Comparison of ENCODE assay signal across 1 cellular context in the genomic region with DNA sequence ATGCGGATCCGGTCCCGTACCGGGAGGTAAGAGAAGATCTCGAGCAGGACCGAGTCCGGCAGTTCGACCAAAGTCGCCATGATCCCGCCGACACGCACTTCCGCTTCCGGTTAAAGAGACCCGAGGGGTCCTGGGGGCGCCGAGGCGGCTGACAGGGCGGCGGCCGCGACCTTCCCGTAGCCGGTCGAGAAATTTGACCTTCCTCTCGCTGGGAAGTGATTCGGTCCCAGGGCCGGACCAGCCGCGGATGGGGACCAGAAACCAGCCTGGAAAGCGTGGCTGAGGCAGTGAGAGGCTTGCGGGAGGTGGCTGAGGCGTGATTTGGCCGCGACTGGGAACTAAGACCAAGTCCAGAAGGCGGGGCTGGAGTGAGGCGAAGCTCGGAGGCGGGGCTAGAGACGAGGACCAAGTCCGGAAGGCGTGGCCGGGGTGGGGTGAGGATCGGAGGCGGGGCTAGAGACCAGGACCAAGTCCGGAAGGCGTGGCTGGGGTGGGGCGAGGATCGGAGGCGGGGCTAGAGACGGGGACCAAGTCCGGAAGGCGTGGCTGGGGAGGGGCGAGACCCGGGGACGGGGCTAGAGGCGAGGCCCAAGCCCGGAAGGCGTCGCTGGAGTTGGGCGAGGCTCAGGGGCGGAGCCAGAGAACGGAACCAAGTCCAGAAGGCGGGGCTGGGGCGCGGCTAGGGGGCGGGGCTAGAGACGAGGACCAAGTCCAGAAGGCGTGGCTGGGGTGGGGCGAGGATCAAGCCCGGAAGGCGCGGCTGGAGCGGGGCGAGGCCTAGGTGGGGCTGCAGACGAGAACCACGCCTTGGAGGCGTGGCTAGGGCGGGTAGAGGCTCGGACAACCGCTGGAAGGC.
A peak's percentile ranks its signal among the peaks of the same experiment; 100 is the strongest.
TF ChIP-seq lines count a peak whose summit lies in the region.

TSS of gene FBXL12 (minus strand) at position 346 of the 856 bp plus-strand sequence. CDS start at position 80, 266 bp downstream.

TF ChIP-seq in HepG2, 621 proteins besides CTCF, POLR2A, EP300 and RAD21 (continued from another document and continues in another):
- TF ChIP-seq ZNF251 (CRISPR knock-in tag; IDR thresholded peaks at IDR 0.05), result no peak
- TF ChIP-seq KLF11 (CRISPR knock-in tag; IDR thresholded peaks at IDR 0.05), result no peak
- no peak for TF ChIP-seq SRSF4 (IDR thresholded peaks at IDR 0.05; ENCODE audit: low read depth, low read length, poor library complexity, severe bottlenecking)
- no peak for TF ChIP-seq ZNF337 (CRISPR knock-in tag; IDR thresholded peaks at IDR 0.05; ENCODE audit: borderline replicate concordance, low read depth)
- TF ChIP-seq SYNCRIP (IDR thresholded peaks at IDR 0.05; ENCODE audit: insufficient read depth, low read depth, low read length), result no peak
- TF ChIP-seq, protein P1, sequence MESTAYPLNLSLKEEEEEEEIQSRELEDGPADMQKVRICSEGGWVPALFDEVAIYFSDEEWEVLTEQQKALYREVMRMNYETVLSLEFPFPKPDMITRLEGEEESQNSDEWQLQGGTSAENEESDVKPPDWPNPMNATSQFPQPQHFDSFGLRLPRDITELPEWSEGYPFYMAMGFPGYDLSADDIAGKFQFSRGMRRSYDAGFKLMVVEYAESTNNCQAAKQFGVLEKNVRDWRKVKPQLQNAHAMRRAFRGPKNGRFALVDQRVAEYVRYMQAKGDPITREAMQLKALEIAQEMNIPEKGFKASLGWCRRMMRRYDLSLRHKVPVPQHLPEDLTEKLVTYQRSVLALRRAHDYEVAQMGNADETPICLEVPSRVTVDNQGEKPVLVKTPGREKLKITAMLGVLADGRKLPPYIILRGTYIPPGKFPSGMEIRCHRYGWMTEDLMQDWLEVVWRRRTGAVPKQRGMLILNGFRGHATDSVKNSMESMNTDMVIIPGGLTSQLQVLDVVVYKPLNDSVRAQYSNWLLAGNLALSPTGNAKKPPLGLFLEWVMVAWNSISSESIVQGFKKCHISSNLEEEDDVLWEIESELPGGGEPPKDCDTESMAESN (CRISPR knock-in tag; conservative IDR thresholded peaks at IDR 0.05), result peak; percentile 63; the same call in 1 of the 2 replicates
- TF ChIP-seq PREB (CRISPR knock-in tag; IDR thresholded peaks at IDR 0.05), result no peak
- no peak for TF ChIP-seq NFYB (CRISPR knock-in tag; IDR thresholded peaks at IDR 0.05)
- TF ChIP-seq ATF6 (CRISPR knock-in tag; conservative IDR thresholded peaks at IDR 0.05), result peak; percentile 79; the same call in 1 of the 2 replicates
- TF ChIP-seq, protein P2, sequence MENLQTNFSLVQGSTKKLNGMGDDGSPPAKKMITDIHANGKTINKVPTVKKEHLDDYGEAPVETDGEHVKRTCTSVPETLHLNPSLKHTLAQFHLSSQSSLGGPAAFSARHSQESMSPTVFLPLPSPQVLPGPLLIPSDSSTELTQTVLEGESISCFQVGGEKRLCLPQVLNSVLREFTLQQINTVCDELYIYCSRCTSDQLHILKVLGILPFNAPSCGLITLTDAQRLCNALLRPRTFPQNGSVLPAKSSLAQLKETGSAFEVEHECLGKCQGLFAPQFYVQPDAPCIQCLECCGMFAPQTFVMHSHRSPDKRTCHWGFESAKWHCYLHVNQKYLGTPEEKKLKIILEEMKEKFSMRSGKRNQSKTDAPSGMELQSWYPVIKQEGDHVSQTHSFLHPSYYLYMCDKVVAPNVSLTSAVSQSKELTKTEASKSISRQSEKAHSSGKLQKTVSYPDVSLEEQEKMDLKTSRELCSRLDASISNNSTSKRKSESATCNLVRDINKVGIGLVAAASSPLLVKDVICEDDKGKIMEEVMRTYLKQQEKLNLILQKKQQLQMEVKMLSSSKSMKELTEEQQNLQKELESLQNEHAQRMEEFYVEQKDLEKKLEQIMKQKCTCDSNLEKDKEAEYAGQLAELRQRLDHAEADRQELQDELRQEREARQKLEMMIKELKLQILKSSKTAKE (CRISPR knock-in tag; IDR thresholded peaks at IDR 0.05; ENCODE audit: borderline replicate concordance), result no peak
- TF ChIP-seq, protein P3, sequence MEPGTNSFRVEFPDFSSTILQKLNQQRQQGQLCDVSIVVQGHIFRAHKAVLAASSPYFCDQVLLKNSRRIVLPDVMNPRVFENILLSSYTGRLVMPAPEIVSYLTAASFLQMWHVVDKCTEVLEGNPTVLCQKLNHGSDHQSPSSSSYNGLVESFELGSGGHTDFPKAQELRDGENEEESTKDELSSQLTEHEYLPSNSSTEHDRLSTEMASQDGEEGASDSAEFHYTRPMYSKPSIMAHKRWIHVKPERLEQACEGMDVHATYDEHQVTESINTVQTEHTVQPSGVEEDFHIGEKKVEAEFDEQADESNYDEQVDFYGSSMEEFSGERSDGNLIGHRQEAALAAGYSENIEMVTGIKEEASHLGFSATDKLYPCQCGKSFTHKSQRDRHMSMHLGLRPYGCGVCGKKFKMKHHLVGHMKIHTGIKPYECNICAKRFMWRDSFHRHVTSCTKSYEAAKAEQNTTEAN (CRISPR knock-in tag; conservative IDR thresholded peaks at IDR 0.05), result no peak
- TF ChIP-seq SALL1 (CRISPR knock-in tag; IDR thresholded peaks at IDR 0.05), result peak; percentile 62
- peak; percentile 90 for TF ChIP-seq POLR2AphosphoS2 (IDR thresholded peaks at IDR 0.05; ENCODE audit: low read depth, low read length)
- TF ChIP-seq ZNF280D (CRISPR knock-in tag; IDR thresholded peaks at IDR 0.05), result 0 out of 2 replicates have a peak, but pooled peaks have one; percentile 22
- TF ChIP-seq SRY (CRISPR knock-in tag; IDR thresholded peaks at IDR 0.05), result peak; percentile 60; the same call in 1 of the 2 replicates
- TF ChIP-seq ISX (CRISPR knock-in tag; conservative IDR thresholded peaks at IDR 0.05), result no peak
- TF ChIP-seq, protein P4, sequence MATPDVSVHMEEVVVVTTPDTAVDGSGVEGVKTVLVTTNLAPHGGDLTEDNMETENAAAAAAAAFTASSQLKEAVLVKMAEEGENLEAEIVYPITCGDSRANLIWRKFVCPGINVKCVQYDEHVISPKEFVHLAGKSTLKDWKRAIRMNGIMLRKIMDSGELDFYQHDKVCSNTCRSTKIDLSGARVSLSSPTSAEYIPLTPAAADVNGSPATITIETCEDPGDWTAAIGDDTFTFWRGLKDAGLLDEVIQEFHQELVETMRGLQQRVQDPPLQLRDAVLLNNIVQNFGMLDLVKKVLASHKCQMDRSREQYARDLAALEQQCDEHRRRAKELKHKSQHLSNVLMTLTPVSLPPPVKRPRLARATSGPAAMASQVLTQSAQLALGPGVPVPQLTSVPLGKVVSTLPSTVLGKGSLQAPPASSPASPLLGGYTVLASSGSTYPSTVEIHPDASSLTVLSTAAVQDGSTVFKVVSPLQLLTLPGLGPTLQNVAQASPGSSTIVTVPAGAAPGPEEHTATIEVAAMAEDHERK (CRISPR knock-in tag; IDR thresholded peaks at IDR 0.05; ENCODE audit: low read depth), result no peak
- no peak for TF ChIP-seq ZNF580 (CRISPR knock-in tag; IDR thresholded peaks at IDR 0.05; ENCODE audit: borderline replicate concordance, low read depth)
- no peak for TF ChIP-seq ZNF33A (CRISPR knock-in tag; IDR thresholded peaks at IDR 0.05; ENCODE audit: borderline replicate concordance)
- TF ChIP-seq ASH2L (IDR thresholded peaks at IDR 0.05; ENCODE audit: insufficient read length, low read depth, low read length), result peak; percentile 90
- TF ChIP-seq, protein P5, sequence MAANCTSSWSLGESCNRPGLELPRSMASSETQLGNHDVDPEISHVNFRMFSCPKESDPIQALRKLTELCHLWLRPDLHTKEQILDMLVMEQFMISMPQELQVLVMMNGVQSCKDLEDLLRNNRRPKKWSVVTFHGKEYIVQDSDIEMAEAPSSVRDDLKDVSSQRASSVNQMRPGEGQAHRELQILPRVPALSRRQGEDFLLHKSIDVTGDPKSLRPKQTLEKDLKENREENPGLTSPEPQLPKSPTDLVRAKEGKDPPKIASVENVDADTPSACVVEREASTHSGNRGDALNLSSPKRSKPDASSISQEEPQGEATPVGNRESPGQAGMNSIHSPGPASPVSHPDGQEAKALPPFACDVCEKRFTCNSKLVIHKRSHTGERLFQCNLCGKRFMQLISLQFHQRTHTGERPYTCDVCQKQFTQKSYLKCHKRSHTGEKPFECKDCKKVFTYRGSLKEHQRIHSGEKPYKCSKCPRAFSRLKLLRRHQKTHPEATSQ (CRISPR knock-in tag; IDR thresholded peaks at IDR 0.05; ENCODE audit: borderline replicate concordance), result no peak
- peak; percentile 63; the same call in 1 of the 2 replicates for TF ChIP-seq CREBL2 (CRISPR knock-in tag; IDR thresholded peaks at IDR 0.05; ENCODE audit: borderline replicate concordance)
- no peak for TF ChIP-seq SNAPC5 (CRISPR knock-in tag; IDR thresholded peaks at IDR 0.05; ENCODE audit: borderline replicate concordance)
- TF ChIP-seq NCOA1 (CRISPR knock-in tag; IDR thresholded peaks at IDR 0.05), result no peak
- TF ChIP-seq ZNF720 (CRISPR knock-in tag; IDR thresholded peaks at IDR 0.05), result no peak
- TF ChIP-seq, protein P6, sequence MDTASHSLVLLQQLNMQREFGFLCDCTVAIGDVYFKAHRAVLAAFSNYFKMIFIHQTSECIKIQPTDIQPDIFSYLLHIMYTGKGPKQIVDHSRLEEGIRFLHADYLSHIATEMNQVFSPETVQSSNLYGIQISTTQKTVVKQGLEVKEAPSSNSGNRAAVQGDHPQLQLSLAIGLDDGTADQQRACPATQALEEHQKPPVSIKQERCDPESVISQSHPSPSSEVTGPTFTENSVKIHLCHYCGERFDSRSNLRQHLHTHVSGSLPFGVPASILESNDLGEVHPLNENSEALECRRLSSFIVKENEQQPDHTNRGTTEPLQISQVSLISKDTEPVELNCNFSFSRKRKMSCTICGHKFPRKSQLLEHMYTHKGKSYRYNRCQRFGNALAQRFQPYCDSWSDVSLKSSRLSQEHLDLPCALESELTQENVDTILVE (CRISPR knock-in tag; IDR thresholded peaks at IDR 0.05), result 0 out of 2 replicates have a peak, but pooled peaks have one; percentile 34
- no peak for TF ChIP-seq ZNF660 (CRISPR knock-in tag; IDR thresholded peaks at IDR 0.05; ENCODE audit: borderline replicate concordance, low read depth)
- peak; percentile 71; the same call in 1 of the 2 replicates for TF ChIP-seq CREM (IDR thresholded peaks at IDR 0.05)
- no peak for TF ChIP-seq CREM (CRISPR knock-in tag; IDR thresholded peaks at IDR 0.05)
- peak; percentile 61 for TF ChIP-seq PHF5A (CRISPR knock-in tag; IDR thresholded peaks at IDR 0.05; ENCODE audit: low read depth, unreplicated experiment)
- TF ChIP-seq DNMT1 (CRISPR knock-in tag; IDR thresholded peaks at IDR 0.05), result no peak; the same call in 1 of the 2 replicates
- TF ChIP-seq ZSCAN12 (CRISPR knock-in tag; IDR thresholded peaks at IDR 0.05), result no peak
- no peak for TF ChIP-seq ZBTB44 (CRISPR knock-in tag; IDR thresholded peaks at IDR 0.05)
